In genomic region chr7:42914726-42915045, GRCh38 we compare ENCODE assay signal across 19 cellular contexts. TPM values are rescaled to one million over a fixed set of nuclear protein-coding genes. Genes with fewer than 3 reads are reported as not detected.
DNase-seq lines count a peak whose midpoint lies in the region; ATAC-seq, FAIRE-seq and TF ChIP-seq lines count a peak whose summit lies in the region.
"Had no signal": no experiment of that assay in that cellular context is flagged by ENCODE, and none has a peak within 500 bp of the region (broad histone marks: within the 10 kb centered on the region; RNA-seq: fewer than 3 reads in every experiment).

No MANE protein-coding gene starts in this region.

- H3K4me3 ChIP-seq in astrocyte (ENCODE audit: insufficient read depth, low read depth, low read length) (no peak overlapping the region), lower lobe of right lung (no peak overlapping the region), transverse colon (no peak overlapping the region), prostate gland (no peak overlapping the region)
- H3K4me3 ChIP-seq: colonic mucosa, HAP-1, vagina had no signal

- H3K27ac ChIP-seq in astrocyte (ENCODE audit: low read depth, low read length): peak overlapping the region; percentile 5
- H3K27ac ChIP-seq in lower lobe of right lung: peak overlapping the region; percentile 22
- no peak overlapping the region for H3K27ac ChIP-seq in transverse colon
- no peak overlapping the region for H3K27ac ChIP-seq in prostate gland
- H3K27ac ChIP-seq: colonic mucosa, vagina had no signal

- H3K4me2 ChIP-seq in astrocyte (ENCODE audit: low read length): peak overlapping the region; percentile 41

- DNase-seq in stimulated activated naive CD8-positive, alpha-beta T cell treated with anti-CD3 and anti-CD28 coated beads, Interleukin-15, amount 100 ng/mL, for 72 hours: no peak
- DNase-seq in astrocyte (ENCODE audit: low read depth): no peak
- no peak for DNase-seq in lower lobe of right lung
- no peak for DNase-seq in transverse colon
- no peak for DNase-seq in prostate gland (ENCODE audit: low spot score)
- DNase-seq: colonic mucosa, DMS79 treated with DMSO at 0.1 percent for 48 hours, NCI-H1694 treated with DMSO at 0.1 percent for 48 hours, NCI-H774, SHP77 treated with DMSO at 0.1 percent for 48 hours had no signal

- no peaks in the 10 kb centered on the region for H3K9me3 Mint-ChIP-seq in stimulated activated naive CD8-positive, alpha-beta T cell treated with anti-CD3 and anti-CD28 coated beads, Interleukin-15, Interleukin-2, amounts not matched to agents 100 ng/mL and 50 ng/mL, for 24 hours
- no peaks in the 10 kb centered on the region for H3K9me3 Mint-ChIP-seq in stimulated activated naive CD8-positive, alpha-beta T cell treated with anti-CD3 and anti-CD28 coated beads, Interleukin-15, amount 100 ng/mL, for 72 hours
- no peaks in the 10 kb centered on the region for H3K9me3 Mint-ChIP-seq in astrocyte (ENCODE audit: unreplicated experiment)
- H3K9me3 Mint-ChIP-seq: neural crest cell had no signal

- H3K4me3 Mint-ChIP-seq in stimulated activated naive CD8-positive, alpha-beta T cell treated with anti-CD3 and anti-CD28 coated beads, Interleukin-15, Interleukin-2, amounts not matched to agents 100 ng/mL and 50 ng/mL, for 24 hours: peak overlapping the region; percentile 57
- peak overlapping the region in 1 of 2 donors; percentile 84 for H3K4me3 Mint-ChIP-seq in stimulated activated naive CD8-positive, alpha-beta T cell treated with anti-CD3 and anti-CD28 coated beads, Interleukin-15, amount 100 ng/mL, for 72 hours
- no peak overlapping the region for H3K4me3 Mint-ChIP-seq in astrocyte (ENCODE audit: unreplicated experiment)

- intact Hi-C loops in lower lobe of right lung (cut with DNase I) (no loop called here), transverse colon (cut with DNase I; ENCODE audit: low total_unique reads) (loop anchor here (5.0 kb wide), 1 partner anchor 1377 kb away; no protein-coding TSS in a partner anchor), prostate gland (cut with DNase I) (no loop called here)

- no peaks in the 10 kb centered on the region for H3K27me3 Mint-ChIP-seq in stimulated activated naive CD8-positive, alpha-beta T cell treated with anti-CD3 and anti-CD28 coated beads, Interleukin-15, Interleukin-2, amounts not matched to agents 100 ng/mL and 50 ng/mL, for 24 hours
- no peaks in the 10 kb centered on the region for H3K27me3 Mint-ChIP-seq in stimulated activated naive CD8-positive, alpha-beta T cell treated with anti-CD3 and anti-CD28 coated beads, Interleukin-15, amount 100 ng/mL, for 72 hours
- H3K27me3 Mint-ChIP-seq in astrocyte (ENCODE audit: low read depth, unreplicated experiment): no peaks in the 10 kb centered on the region

- in situ Hi-C loops in transverse colon (cut with MboI; ENCODE audit: low pct_ligation_motif_present in 1 of 4, low pct_unique_long_range_greater_than_20kb in 1 of 4, low sequenced_read_pairs in 3 of 4): no loop called here

- H3K27me3 ChIP-seq in astrocyte (ENCODE audit: insufficient read depth, low read length) (no peaks in the 10 kb centered on the region), lower lobe of right lung (ENCODE audit: low read depth) (no peaks in the 10 kb centered on the region), transverse colon (no peaks in the 10 kb centered on the region), prostate gland (replicated peaks; ENCODE audit: insufficient read depth) (no peaks in the 10 kb centered on the region)
- H3K27me3 ChIP-seq: colonic mucosa, vagina had no signal

- H3K36me3 ChIP-seq in astrocyte (ENCODE audit: insufficient read depth, low read length) (peaks cover 26% of the 10 kb centered on the region), lower lobe of right lung (peaks cover 43% of the 10 kb centered on the region), transverse colon (peaks cover 0 to 28% (median 5%) of the 10 kb centered on the region in 4 donors), prostate gland (no peaks in the 10 kb centered on the region)
- H3K36me3 ChIP-seq: colonic mucosa had no signal

- no peak for TF ChIP-seq CTCF in astrocyte (IDR thresholded peaks at IDR 0.05; ENCODE audit: insufficient read depth, low read depth, low read length)
- no peak for TF ChIP-seq CTCF in lower lobe of right lung (IDR thresholded peaks at IDR 0.05)
- TF ChIP-seq CTCF in transverse colon (IDR thresholded peaks at IDR 0.05): no peak
- no peak for TF ChIP-seq CTCF in prostate gland (IDR thresholded peaks at IDR 0.05)

- no peak overlapping the region for H2AFZ ChIP-seq in astrocyte (ENCODE audit: low read depth, low read length)

- TF ChIP-seq POLR2A in transverse colon (IDR thresholded peaks at IDR 0.05): no peak
- TF ChIP-seq POLR2A in prostate gland (IDR thresholded peaks at IDR 0.05): no peak

- peak overlapping the region; percentile 92 for H3K27ac Mint-ChIP-seq in stimulated activated naive CD8-positive, alpha-beta T cell treated with anti-CD3 and anti-CD28 coated beads, Interleukin-15, Interleukin-2, amounts not matched to agents 100 ng/mL and 50 ng/mL, for 24 hours
- H3K27ac Mint-ChIP-seq in stimulated activated naive CD8-positive, alpha-beta T cell treated with anti-CD3 and anti-CD28 coated beads, Interleukin-15, amount 100 ng/mL, for 72 hours: peak overlapping the region in 1 of 2 donors; percentile 47
- no peak overlapping the region for H3K27ac Mint-ChIP-seq in astrocyte (ENCODE audit: unreplicated experiment)

- peaks cover 9% of the 10 kb centered on the region for H3K79me2 ChIP-seq in astrocyte (ENCODE audit: insufficient read depth, low read length)

- TF ChIP-seq EP300 in transverse colon (IDR thresholded peaks at IDR 0.05; ENCODE audit: low read depth): no peak

- FAIRE-seq in astrocyte (lab: Jason Lieb, UNC): no peak
- FAIRE-seq: GM12892, HepG2, keratinocyte had no signal

- H3K4me1 ChIP-seq in astrocyte (ENCODE audit: insufficient read depth, low read length): peaks cover 11% of the 10 kb centered on the region
- H3K4me1 ChIP-seq in lower lobe of right lung: peaks cover 46% of the 10 kb centered on the region
- peaks cover 3 to 12% (median 11%) of the 10 kb centered on the region in 4 donors for H3K4me1 ChIP-seq in transverse colon
- H3K4me1 ChIP-seq in prostate gland (replicated peaks): no peaks in the 10 kb centered on the region
- H3K4me1 ChIP-seq: colonic mucosa had no signal

- ATAC-seq in stimulated activated naive CD8-positive, alpha-beta T cell treated with anti-CD3 and anti-CD28 coated beads, Interleukin-15, amount 100 ng/mL, for 72 hours: no peak
- ATAC-seq in lower lobe of right lung (no peak), HG03135 (IDR thresholded peaks at IDR 0.05; ENCODE audit: unreplicated experiment) (no peak), GM21529 (IDR thresholded peaks at IDR 0.05; ENCODE audit: unreplicated experiment) (no peak)
- ATAC-seq: HepG2 had no signal

- WGBS in transverse colon (ENCODE audit: low coverage in 1 of 2), 2 donors: 80 to 100% methylated on average over 1 of the region's 1 CpG
- WGBS in prostate gland: 92% methylated on average over 1 of the region's 1 CpG

- no peak overlapping the region for H3K9ac ChIP-seq in astrocyte (ENCODE audit: low read length)

- H3K4me1 Mint-ChIP-seq in stimulated activated naive CD8-positive, alpha-beta T cell treated with anti-CD3 and anti-CD28 coated beads, Interleukin-15, Interleukin-2, amounts not matched to agents 100 ng/mL and 50 ng/mL, for 24 hours (ENCODE audit: low read depth): peaks cover 67% of the 10 kb centered on the region
- H3K4me1 Mint-ChIP-seq in stimulated activated naive CD8-positive, alpha-beta T cell treated with anti-CD3 and anti-CD28 coated beads, Interleukin-15, amount 100 ng/mL, for 72 hours: peaks cover 60% of the 10 kb centered on the region
- peaks cover 34% of the 10 kb centered on the region for H3K4me1 Mint-ChIP-seq in astrocyte (ENCODE audit: low read depth, unreplicated experiment)

- no peaks in the 10 kb centered on the region for H4K20me1 ChIP-seq in astrocyte (ENCODE audit: insufficient read depth, low read length)

- H3K9me3 ChIP-seq in astrocyte (ENCODE audit: insufficient read depth, low read depth, low read length): no peaks in the 10 kb centered on the region
- no peaks in the 10 kb centered on the region for H3K9me3 ChIP-seq in lower lobe of right lung
- no peaks in the 10 kb centered on the region for H3K9me3 ChIP-seq in transverse colon
- no peaks in the 10 kb centered on the region for H3K9me3 ChIP-seq in prostate gland
- H3K9me3 ChIP-seq: colonic mucosa, HAP-1, vagina had no signal

- peaks cover 51% of the 10 kb centered on the region for H3K36me3 Mint-ChIP-seq in stimulated activated naive CD8-positive, alpha-beta T cell treated with anti-CD3 and anti-CD28 coated beads, Interleukin-15, Interleukin-2, amounts not matched to agents 100 ng/mL and 50 ng/mL, for 24 hours (ENCODE audit: low read depth)
- peaks cover 19% of the 10 kb centered on the region for H3K36me3 Mint-ChIP-seq in astrocyte (ENCODE audit: low read depth, unreplicated experiment)

RNA-seq across cellular contexts. Expression of gene C7orf25, which starts 2.8 kb away (rescaled TPM):
- 8.5 and 8.8 TPM in 2 replicates for total RNA-seq in astrocyte
- 7.8 TPM for total RNA-seq in lower lobe of right lung
- total RNA-seq in transverse colon: 10 to 100 TPM in 2 of 4 donors, 1 to 10 TPM in 2; 7.0 to 11.6 (median 9.7) TPM
- total RNA-seq in prostate gland: 10 to 100 TPM in 1 of 2 donors, 1 to 10 TPM in 1; 7.5 to 20.8 TPM

RNA-seq across cellular contexts. Expression of gene PSMA2, which starts 17.3 kb away (rescaled TPM):
- total RNA-seq in astrocyte (106 and 119 TPM in 2 replicates), lower lobe of right lung (52.3 TPM), transverse colon (10 to 100 TPM in 3 of 4 donors, 1 to 10 TPM in 1; 5.8 to 61.2 (median 28.6) TPM), prostate gland (10 to 100 TPM; 56.2 to 79.1 TPM)

RNA-seq across cellular contexts. Expression of gene MRPL32, which starts 17.5 kb away (rescaled TPM):
- 64.4 and 71.2 TPM in 2 replicates for total RNA-seq in astrocyte
- total RNA-seq in lower lobe of right lung: 45.0 TPM
- total RNA-seq in transverse colon: 10 to 100 TPM; 22.5 to 49.4 (median 36.4) TPM
- 10 to 100 TPM; 48.3 to 65.7 TPM for total RNA-seq in prostate gland

Comparison
In these comparisons a context has a peak if more than half of its experiments do, and no peak if none do; other contexts are left out.
1. H3K27ac ChIP-seq: peak in astrocyte (single experiment) and lower lobe of right lung (single experiment); none in transverse colon (0 of 4) and prostate gland (0 of 2).